In the genomic region with DNA sequence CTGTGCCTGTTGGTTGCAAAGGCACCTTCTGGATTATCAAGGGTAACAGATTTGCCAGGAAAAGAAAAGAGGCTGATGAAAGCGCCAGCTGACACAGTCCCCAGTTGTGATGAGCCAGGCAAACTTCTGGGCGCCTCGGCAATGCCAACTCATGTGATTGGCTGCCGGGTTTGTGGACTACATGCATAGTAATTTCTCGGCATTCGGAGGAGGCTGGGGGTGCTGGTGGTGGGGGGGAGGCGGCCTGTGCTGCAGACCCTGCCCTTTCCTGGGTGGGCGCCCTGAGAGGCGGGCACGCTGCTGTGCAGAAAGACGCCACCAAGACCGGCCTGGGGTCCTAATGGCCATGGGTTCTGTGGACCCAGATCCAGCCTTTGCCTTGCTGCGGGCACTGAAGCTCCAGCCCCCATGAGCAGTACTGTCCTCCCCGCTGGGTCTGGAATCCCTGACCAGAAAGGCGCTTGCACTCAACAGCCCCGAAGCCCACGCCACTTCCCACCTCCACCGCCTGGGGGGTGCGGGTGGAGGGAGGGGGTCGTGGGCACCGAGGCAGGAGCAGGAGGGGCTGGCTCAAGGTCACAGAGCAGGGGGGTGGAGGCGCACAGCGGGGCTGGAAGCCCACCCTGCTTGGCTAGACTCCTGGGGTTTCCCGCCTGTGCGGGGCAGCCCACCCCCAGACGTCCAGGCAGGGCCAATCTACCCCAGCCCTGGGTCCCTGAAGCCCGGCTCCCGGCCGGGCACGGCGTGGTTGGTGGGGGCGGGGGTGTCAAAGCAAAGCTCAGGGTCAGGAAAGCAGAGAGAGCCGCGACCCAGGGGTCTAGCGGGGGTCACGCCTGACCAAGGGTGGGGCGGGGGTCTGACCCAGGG, we compare ENCODE assay signal across 8 cellular contexts. TPM values are rescaled to one million over a fixed set of nuclear protein-coding genes. Genes with fewer than 3 reads are reported as not detected.
DNase-seq lines count a peak whose midpoint lies in the region; ATAC-seq, FAIRE-seq and TF ChIP-seq lines count a peak whose summit lies in the region.

No MANE protein-coding gene starts in this region.

- peaks cover 15% of the 10 kb centered on the region for H3K27me3 Mint-ChIP-seq in activated T-helper 17 cell treated with anti-CD3 and anti-CD28 coated beads, Interleukin-2, amount 50 U/mL, for 72 hours

- peak; percentile 13 for FAIRE-seq in GM12891 (lab: Jason Lieb, UNC)

- no peak for DNase-seq in GM12891 (ENCODE audit: insufficient read length, low spot score)
- peak in 27 of 51 donors; percentile 8 to 69 (median 24) for DNase-seq in hypothalamus (lab: John Stamatoyannopoulos, UW)
- DNase-seq in activated effector memory CD4-positive, alpha-beta T cell treated with anti-CD3 and anti-CD28 coated beads, Interleukin-2, amount 50 U/mL, for 16 hours: no peak
- no peak for DNase-seq in NCI-H2081 treated with DMSO at 0.1 percent for 48 hours (lab: John Stamatoyannopoulos, UW)
- no peak for DNase-seq in stimulated activated naive CD4-positive, alpha-beta T cell treated with Interleukin-2 at 50 U/mL for 16 hours (lab: John Stamatoyannopoulos, UW)

- peak overlapping the region; percentile 19 for H3K4me3 Mint-ChIP-seq in activated T-helper 17 cell treated with anti-CD3 and anti-CD28 coated beads, Interleukin-2, amount 50 U/mL, for 72 hours

- peak overlapping the region in 3 of 21 experiments; percentile 14 to 56 (median 18) for H3K27ac ChIP-seq in skin epidermis

- no peak for TF ChIP-seq POLR2A in GM12891 (IDR thresholded peaks at IDR 0.05; ENCODE audit: low read depth, low read length)

- H3K9me3 Mint-ChIP-seq in activated T-helper 17 cell treated with anti-CD3 and anti-CD28 coated beads, Interleukin-2, amount 50 U/mL, for 72 hours: peaks cover 7% of the 10 kb centered on the region

- ATAC-seq in activated T-helper 17 cell treated with anti-CD3 and anti-CD28 coated beads, Interleukin-2, amount 50 U/mL, for 72 hours (replicated peaks): no peak
- no peak for ATAC-seq in HG03039 (IDR thresholded peaks at IDR 0.05; ENCODE audit: unreplicated experiment)

- H3K36me3 Mint-ChIP-seq in activated T-helper 17 cell treated with anti-CD3 and anti-CD28 coated beads, Interleukin-2, amount 50 U/mL, for 72 hours (ENCODE audit: low read depth): no peaks in the 10 kb centered on the region

- H3K4me1 Mint-ChIP-seq in activated T-helper 17 cell treated with anti-CD3 and anti-CD28 coated beads, Interleukin-2, amount 50 U/mL, for 72 hours: no peaks in the 10 kb centered on the region

- H3K4me3 ChIP-seq in skin epidermis: peak overlapping the region in 6 of 7 experiments; percentile 6 to 41 (median 26)

- no peak overlapping the region for H3K27ac Mint-ChIP-seq in activated T-helper 17 cell treated with anti-CD3 and anti-CD28 coated beads, Interleukin-2, amount 50 U/mL, for 72 hours

TF ChIP-seq in GM12891, 5 proteins besides CTCF, POLR2A, EP300 and RAD21:
- TF ChIP-seq TAF1 (IDR thresholded peaks at IDR 0.05; ENCODE audit: low read depth, low read length) (no peak), POU2F2 (IDR thresholded peaks at IDR 0.05; ENCODE audit: low read depth, low read length) (no peak), SPI1 (IDR thresholded peaks at IDR 0.05; ENCODE audit: low read depth, low read length) (no peak), POLR2AphosphoS5 (IDR thresholded peaks at IDR 0.05; ENCODE audit: low read depth, low read length) (no peak), PAX5 (IDR thresholded peaks at IDR 0.05; ENCODE audit: insufficient read depth, low read length, severe bottlenecking) (no peak)

RNA-seq across cellular contexts. Expression of a gene that starts 1.0 kb away (rescaled TPM):
- polyA plus RNA-seq in GM12891 (2012; ENCODE audit: low read depth, missing spikeins): 0.08 TPM
- under 1 TPM in 1 of 2 donors, not detected in 1; 0.61 TPM for total RNA-seq in activated T-helper 17 cell treated with anti-CD3 and anti-CD28 coated beads, Interleukin-2, amount 50 U/mL, for 72 hours

RNA-seq across cellular contexts. Expression of a gene that starts 17.6 kb away (rescaled TPM):
- polyA plus RNA-seq in GM12891 (2012; ENCODE audit: low read depth, missing spikeins): 6.4 TPM
- total RNA-seq in activated T-helper 17 cell treated with anti-CD3 and anti-CD28 coated beads, Interleukin-2, amount 50 U/mL, for 72 hours: under 1 TPM in 1 of 2 donors, not detected in 1; 0.29 TPM

RNA-seq across cellular contexts. Expression of a gene that starts 19.7 kb away (rescaled TPM):
- 19.8 TPM for polyA plus RNA-seq in GM12891 (2012; ENCODE audit: low read depth, missing spikeins)
- 10 to 100 TPM; 13.4 to 47.8 TPM for total RNA-seq in activated T-helper 17 cell treated with anti-CD3 and anti-CD28 coated beads, Interleukin-2, amount 50 U/mL, for 72 hours

Comparison
In these comparisons a context has a peak if more than half of its experiments do, and no peak if none do; other contexts are left out.
1. DNase-seq: peak in hypothalamus (27 of 51); none in GM12891 (single experiment), activated effector memory CD4-positive, alpha-beta T cell treated with anti-CD3 and anti-CD28 coated beads, Interleukin-2, amount 50 U/mL, for 16 hours (single experiment), NCI-H2081 treated with DMSO at 0.1 percent for 48 hours (single experiment) and stimulated activated naive CD4-positive, alpha-beta T cell treated with Interleukin-2 at 50 U/mL for 16 hours (single experiment).